21 cellular contexts compared by ENCODE assay signal in the genomic region with DNA sequence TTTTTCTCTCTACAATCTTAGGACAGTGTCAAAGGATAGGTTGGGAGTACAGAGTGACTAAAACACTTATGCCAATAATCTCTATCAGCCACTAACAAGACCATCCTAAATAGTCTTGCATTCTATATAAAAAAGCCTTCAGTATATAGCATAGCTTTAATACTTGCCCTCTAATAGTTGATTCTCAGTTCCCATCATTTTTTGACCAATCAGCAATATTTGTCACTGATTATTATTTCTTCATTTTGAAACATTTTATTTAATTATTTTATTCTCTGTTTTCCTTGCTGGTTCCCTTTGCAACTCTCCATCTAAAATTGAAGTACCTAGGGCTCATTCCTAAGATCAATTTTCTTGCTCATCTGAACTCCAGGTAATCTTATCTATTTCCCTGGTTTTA.
DNase-seq lines count a peak whose midpoint lies in the region; ATAC-seq, FAIRE-seq and TF ChIP-seq lines count a peak whose summit lies in the region.
"Had no signal": no experiment of that assay in that cellular context is flagged by ENCODE, and none has a peak within 500 bp of the region (broad histone marks: within the 10 kb centered on the region; RNA-seq: fewer than 3 reads in every experiment).

No MANE protein-coding gene starts in this region.

- no peak for FAIRE-seq in A549 (lab: Jason Lieb, UNC)
- FAIRE-seq in H1 (lab: Jason Lieb, UNC) = no peak
- FAIRE-seq: A204.1, D721Med, G401.6, GM12891, GM19239 had no signal

- no peak overlapping the region for H2BK15ac ChIP-seq in IMR-90 (ENCODE audit: low read depth, low read length)
- H2BK15ac ChIP-seq in H1 (ENCODE audit: low read length) = no peak overlapping the region

- no peaks in the 10 kb centered on the region for H3K27me3 Mint-ChIP-seq in stimulated activated naive CD8-positive, alpha-beta T cell treated with anti-CD3 and anti-CD28 coated beads, Interleukin-15, amount 100 ng/mL, for 72 hours
- H3K27me3 Mint-ChIP-seq: B cell; CD4-positive, alpha-beta T cell had no signal

- H3K9ac ChIP-seq in IMR-90 (ENCODE audit: low read depth, low read length) = no peak overlapping the region
- H3K9ac ChIP-seq in H1 (replicated peaks in 1 of 4; ENCODE audit: extremely low read depth in 1 of 4, low read depth in 3 of 4, low read length in 3 of 4) = no peak overlapping the region
- H3K9ac ChIP-seq: BLaER1 treated with 17β-estradiol and CSF1 and Interleukin-3, amounts not matched to agents 10 nM and 100 nM had no signal

- no peak overlapping the region for H3K27ac Mint-ChIP-seq in stimulated activated naive CD8-positive, alpha-beta T cell treated with anti-CD3 and anti-CD28 coated beads, Interleukin-15, amount 100 ng/mL, for 72 hours
- H3K27ac Mint-ChIP-seq: B cell; CD4-positive, alpha-beta T cell; CD8-positive, alpha-beta T cell had no signal

- dilution Hi-C loops in IMR-90 (cut with HindIII; ENCODE audit: low sequenced_read_pairs, unreplicated experiment) = no loop called here

- no peak overlapping the region for H3K23ac ChIP-seq in IMR-90 (ENCODE audit: low read depth, low read length)
- no peak overlapping the region for H3K23ac ChIP-seq in H1 (ENCODE audit: insufficient read length)

- H3K9me3 ChIP-seq in A549 (no peaks in the 10 kb centered on the region), IMR-90 (ENCODE audit: control insufficient read depth, insufficient read depth, low read length) (0 out of 2 replicates have a peak, but pooled peaks cover 1% of the 10 kb centered on the region), H1 (ENCODE audit: insufficient read depth in 2 of 2, low read depth in 1 of 2, low read length in 1 of 2) (no peaks in the 10 kb centered on the region)
- H3K9me3 ChIP-seq: BLaER1 treated with 17β-estradiol and CSF1 and Interleukin-3, amounts not matched to agents 10 nM and 100 nM; Caco-2 had no signal

- H3K79me2 ChIP-seq in H1 (ENCODE audit: control insufficient read depth in 1 of 2, insufficient read depth in 2 of 2, low read length in 2 of 2) = no peaks in the 10 kb centered on the region

- no peaks in the 10 kb centered on the region; the same call in 1 of the 2 replicates for H3K9me1 ChIP-seq in IMR-90 (ENCODE audit: insufficient read depth, low read length)

- H3K27ac ChIP-seq in A549 (no peak overlapping the region), IMR-90 (ENCODE audit: insufficient read depth, low read length) (no peak overlapping the region), H1 (ENCODE audit: low read depth, low read length) (no peak overlapping the region)
- H3K27ac ChIP-seq: BLaER1 treated with 17β-estradiol and CSF1 and Interleukin-3, amounts not matched to agents 10 nM and 100 nM; C4-2B had no signal

- H3K4me1 Mint-ChIP-seq in stimulated activated naive CD8-positive, alpha-beta T cell treated with anti-CD3 and anti-CD28 coated beads, Interleukin-15, amount 100 ng/mL, for 72 hours = no peaks in the 10 kb centered on the region
- H3K4me1 Mint-ChIP-seq: B cell had no signal

- H3K4me3 ChIP-seq in A549 (no peak overlapping the region), IMR-90 (ENCODE audit: insufficient read depth, low read depth, low read length) (no peak overlapping the region), H1 (ENCODE audit: extremely low read depth in 1 of 4, insufficient read depth in 2 of 4, low read depth in 3 of 4, low read length in 4 of 4) (no peak overlapping the region)
- H3K4me3 ChIP-seq: BLaER1 treated with 17β-estradiol and CSF1 and Interleukin-3, amounts not matched to agents 10 nM and 100 nM had no signal

- peaks cover 15 to 17% of the 10 kb centered on the region in 2 donors for H3K9me3 Mint-ChIP-seq in stimulated activated naive CD8-positive, alpha-beta T cell treated with anti-CD3 and anti-CD28 coated beads, Interleukin-15, amount 100 ng/mL, for 72 hours

- H4K8ac ChIP-seq in IMR-90 (ENCODE audit: low read depth in 2 of 2, low read length in 2 of 2) = no peak overlapping the region
- no peak overlapping the region for H4K8ac ChIP-seq in H1 (ENCODE audit: extremely low read depth, insufficient read depth, low read length)

- CTCF ChIA-PET in A549 (lab: Yijun Ruan, JAX) (no interaction called here), IMR-90 (lab: Yijun Ruan, JAX) (no interaction called here), H1 (lab: Charles Lee; ENCODE audit: partially characterized antibody) (no interaction called here), HEK293T (lab: Yijun Ruan, JAX) (no interaction called here)

- H4K20me1 ChIP-seq in IMR-90 (ENCODE audit: insufficient read depth, low read length) (no peaks in the 10 kb centered on the region), H1 (replicated peaks in 1 of 2; ENCODE audit: control insufficient read depth in 1 of 2, insufficient read depth in 2 of 2, low read length in 2 of 2) (no peaks in the 10 kb centered on the region)
- H4K20me1 ChIP-seq: BLaER1 treated with 17β-estradiol and CSF1 and Interleukin-3, amounts not matched to agents 10 nM and 100 nM had no signal

- H3K27me3 ChIP-seq in IMR-90 (ENCODE audit: control insufficient read depth, insufficient read depth, low read length) (no peaks in the 10 kb centered on the region), H1 (replicated peaks in 1 of 4; ENCODE audit: control insufficient read depth in 3 of 4, extremely low read depth in 1 of 4, insufficient read depth in 3 of 4, low read length in 3 of 4) (no peaks in the 10 kb centered on the region)
- H3K27me3 ChIP-seq: BLaER1 treated with 17β-estradiol and CSF1 and Interleukin-3, amounts not matched to agents 10 nM and 100 nM had no signal

- TF ChIP-seq EP300 in A549 (IDR thresholded peaks at IDR 0.05) = no peak
- no peak for TF ChIP-seq EP300 in H1 (IDR thresholded peaks at IDR 0.05; ENCODE audit: borderline replicate concordance in 1 of 2, low read depth in 2 of 2, low read length in 2 of 2)

- no peak overlapping the region for H2BK120ac ChIP-seq in IMR-90 (ENCODE audit: low read depth, low read length)
- no peak overlapping the region for H2BK120ac ChIP-seq in H1 (replicated peaks; ENCODE audit: low read depth, low read length)

- TF ChIP-seq POLR2A in A549 (IDR thresholded peaks at IDR 0.05; ENCODE audit: low read length) (no peak), IMR-90 (IDR thresholded peaks at IDR 0.05; ENCODE audit: low read depth, low read length) (no peak), H1 (IDR thresholded peaks at IDR 0.05; ENCODE audit: control extremely low read depth in 1 of 2, low read depth in 2 of 2, low read length in 2 of 2) (no peak)

- no peak overlapping the region for H2BK20ac ChIP-seq in IMR-90 (ENCODE audit: low read depth, low read length)
- H2BK20ac ChIP-seq in H1 (ENCODE audit: low read length) = no peak overlapping the region

- BruUV-seq in IMR-90 (replicated peaks; lab: Mats Ljungman, UMichigan) = no TSS peak

- H2AK5ac ChIP-seq in IMR-90 (ENCODE audit: low read depth, low read length) = no peak overlapping the region
- no peak overlapping the region for H2AK5ac ChIP-seq in H1 (ENCODE audit: low read depth, low read length)

- peaks cover 2 to 3% of the 10 kb centered on the region in 2 experiments; a peak in 1 of 4 replicates for H3K79me1 ChIP-seq in IMR-90 (ENCODE audit: low read depth in 1 of 2, low read length in 2 of 2)
- no peaks in the 10 kb centered on the region for H3K79me1 ChIP-seq in H1 (ENCODE audit: low read depth, low read length)

- H2AFZ ChIP-seq in IMR-90 (replicated peaks; ENCODE audit: low read length, poor library complexity) = no peak overlapping the region
- no peak overlapping the region for H2AFZ ChIP-seq in H1 (ENCODE audit: low read length)

- DNase-seq in A549 (ENCODE audit: low read depth in 1 of 2, low spot score in 1 of 2) (no peak), IMR-90 (no peak), H1 (ENCODE audit: low read depth in 1 of 2, low spot score in 2 of 2) (no peak), HEK293T (ENCODE audit: extremely low spot score) (no peak)
- no peak for DNase-seq in stimulated activated naive CD8-positive, alpha-beta T cell treated with anti-CD3 and anti-CD28 coated beads, Interleukin-15, amount 100 ng/mL, for 72 hours
- DNase-seq: 8988T; AML-193; Caco-2; Calu3; CD4-positive, alpha-beta T cell; CD8-positive, alpha-beta T cell; DMS79 treated with DMSO at 0.1 percent for 48 hours; GF-D8 had no signal

- in situ Hi-C loops in IMR-90 (cut with MboI; ENCODE audit: low sequenced_read_pairs) = no loop called here

- H3K4me2 ChIP-seq in A549 (no peak overlapping the region), IMR-90 (ENCODE audit: low read depth, low read length) (no peak overlapping the region), H1 (ENCODE audit: insufficient read depth in 1 of 2, low read depth in 2 of 2, low read length in 2 of 2) (no peak overlapping the region)
- H3K4me2 ChIP-seq: BLaER1 treated with 17β-estradiol and CSF1 and Interleukin-3, amounts not matched to agents 10 nM and 100 nM had no signal

- H3K36me3 ChIP-seq in IMR-90 (ENCODE audit: control insufficient read depth, insufficient read depth, low read length) = no peaks in the 10 kb centered on the region
- H3K36me3 ChIP-seq in H1 (ENCODE audit: control insufficient read depth in 2 of 4, insufficient read depth in 4 of 4, low read length in 3 of 4) = no peaks in the 10 kb centered on the region
- H3K36me3 ChIP-seq: BLaER1 treated with 17β-estradiol and CSF1 and Interleukin-3, amounts not matched to agents 10 nM and 100 nM had no signal

- H2BK12ac ChIP-seq in H1 (ENCODE audit: low read depth, low read length) = no peak overlapping the region

- H3K4me1 ChIP-seq in A549 (no peaks in the 10 kb centered on the region), IMR-90 (ENCODE audit: control insufficient read depth, insufficient read depth, low read length) (no peaks in the 10 kb centered on the region), H1 (replicated peaks in 1 of 4; ENCODE audit: control insufficient read depth in 3 of 4, insufficient read depth in 4 of 4, low read length in 3 of 4) (no peaks in the 10 kb centered on the region)
- H3K4me1 ChIP-seq: BLaER1 treated with 17β-estradiol and CSF1 and Interleukin-3, amounts not matched to agents 10 nM and 100 nM; Caco-2 had no signal

- H2BK5ac ChIP-seq in IMR-90 (ENCODE audit: low read depth, low read length, poor library complexity, severe bottlenecking) (no peak overlapping the region), H1 (ENCODE audit: low read depth, low read length) (no peak overlapping the region)

- ATAC-seq in A549 (no peak), IMR-90 (ENCODE audit: low read depth) (no peak)
- ATAC-seq in stimulated activated naive CD8-positive, alpha-beta T cell treated with anti-CD3 and anti-CD28 coated beads, Interleukin-15, amount 100 ng/mL, for 72 hours = no peak
- ATAC-seq: CD8-positive, alpha-beta T cell had no signal

- TF ChIP-seq CTCF in A549 (IDR thresholded peaks at IDR 0.05) (no peak), IMR-90 (conservative IDR thresholded peaks at IDR 0.05; ENCODE audit: low read depth, low read length) (no peak), H1 (IDR thresholded peaks at IDR 0.05; ENCODE audit: control extremely low read depth in 1 of 3, insufficient read depth in 1 of 3, low read depth in 1 of 3, low read length in 3 of 3) (no peak)

- no peak overlapping the region for H4K91ac ChIP-seq in IMR-90 (ENCODE audit: insufficient read depth, low read depth, low read length)
- H4K91ac ChIP-seq in H1 (replicated peaks; ENCODE audit: insufficient read length, low read length) = no peak overlapping the region

- TF ChIP-seq RAD21 in A549 (conservative IDR thresholded peaks at IDR 0.05 in 1 of 2, IDR thresholded peaks at IDR 0.05 in 1 of 2) (no peak), IMR-90 (IDR thresholded peaks at IDR 0.05; ENCODE audit: low read length) (no peak), H1 (IDR thresholded peaks at IDR 0.05 in 1 of 2, conservative IDR thresholded peaks at IDR 0.05 in 1 of 2; ENCODE audit: low read depth in 2 of 2, low read length in 2 of 2) (no peak)

- no peak overlapping the region for H3K14ac ChIP-seq in IMR-90 (replicated peaks; ENCODE audit: low read depth, low read length)
- H3K14ac ChIP-seq in H1 (ENCODE audit: insufficient read length) = no peak overlapping the region

- no peak overlapping the region for H3K56ac ChIP-seq in IMR-90 (ENCODE audit: extremely low read depth, insufficient read depth, low read length)
- no peak overlapping the region for H3K56ac ChIP-seq in H1 (replicated peaks; ENCODE audit: insufficient read length, low read depth, low read length)

- H4K5ac ChIP-seq in IMR-90 (ENCODE audit: low read depth, low read length) (no peak overlapping the region), H1 (ENCODE audit: insufficient read length, low read depth, low read length) (no peak overlapping the region)

- H3K4me3 Mint-ChIP-seq in stimulated activated naive CD8-positive, alpha-beta T cell treated with anti-CD3 and anti-CD28 coated beads, Interleukin-15, amount 100 ng/mL, for 72 hours = no peak overlapping the region
- H3K4me3 Mint-ChIP-seq: B cell; CD4-positive, alpha-beta T cell; CD8-positive, alpha-beta T cell had no signal

- intact Hi-C loops in IMR-90 (cut with micrococcal nuclease) = no loop called here

- H3K18ac ChIP-seq in IMR-90 (ENCODE audit: low read depth, low read length) (no peak overlapping the region), H1 (ENCODE audit: extremely low read depth, low read length) (no peak overlapping the region)

- no peak overlapping the region for H3K4ac ChIP-seq in IMR-90 (ENCODE audit: low read depth, low read length)
- H3K4ac ChIP-seq in H1 (replicated peaks; ENCODE audit: insufficient read length, low read depth, low read length) = no peak overlapping the region

- H3K23me2 ChIP-seq in H1 (ENCODE audit: low read depth, low read length) = no peaks in the 10 kb centered on the region

- H2AK9ac ChIP-seq in IMR-90 (replicated peaks; ENCODE audit: low read depth, low read length, poor library complexity) = no peak overlapping the region

- POLR2A ChIA-PET in A549 (lab: Yijun Ruan, JAX) = no interaction called here
- POLR2A ChIA-PET in IMR-90 (lab: Charles Lee; ENCODE audit: unreplicated experiment) = no interaction called here
- POLR2A ChIA-PET in H1 (lab: Charles Lee; ENCODE audit: partially characterized antibody) = no interaction called here
- POLR2A ChIA-PET in HEK293T (lab: Yijun Ruan, JAX) = no interaction called here
